ENCODE assay signal across 8 cellular contexts in the genomic region with DNA sequence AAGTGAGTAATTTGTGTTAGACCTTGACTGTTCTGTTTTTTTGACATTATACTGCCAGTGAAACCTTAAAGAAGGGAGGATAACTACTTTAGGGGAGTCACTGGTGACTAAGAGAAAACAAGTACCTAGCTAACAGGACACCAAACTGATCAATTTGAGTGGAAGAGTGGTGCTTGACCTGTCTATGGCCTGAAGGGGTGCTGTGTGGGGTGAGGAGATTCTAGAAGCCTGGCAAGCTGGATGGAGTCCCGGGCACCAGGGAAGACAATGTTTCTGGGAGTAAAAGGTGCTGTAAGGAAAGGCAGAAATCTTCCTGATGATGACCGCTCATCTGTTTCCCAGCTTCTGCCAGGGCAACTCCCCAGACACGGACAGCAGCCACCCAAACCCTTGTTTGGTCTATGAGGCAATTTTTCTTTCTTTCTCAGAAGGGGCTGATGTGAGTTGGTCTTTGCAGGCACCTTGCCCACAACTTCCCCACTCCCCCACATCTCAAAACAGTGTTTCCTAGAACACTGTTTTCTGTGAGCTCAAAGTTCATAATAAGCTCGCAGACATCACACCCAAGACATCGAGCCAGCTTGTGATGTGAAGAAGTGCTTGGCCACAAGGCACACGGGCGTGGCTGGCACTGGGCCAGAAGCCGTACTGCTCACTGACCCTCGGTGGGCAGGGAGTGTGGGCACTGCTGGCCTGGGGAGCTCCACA.
DNase-seq lines count a peak whose midpoint lies in the region; FAIRE-seq lines count a peak whose summit lies in the region.

No MANE protein-coding gene starts in this region.

- H3K4me3 Mint-ChIP-seq in activated T-cell treated with anti-CD3 and anti-CD28 coated beads, Interleukin-2, amount 50 U/mL, for 24 hours = peak overlapping the region; percentile 77

- peak; percentile 69 for DNase-seq in activated effector memory CD4-positive, alpha-beta T cell treated with anti-CD3 and anti-CD28 coated beads, Interleukin-2, amount 50 U/mL, for 16 hours
- no peak for DNase-seq in activated effector memory CD4-positive, alpha-beta T cell treated with Interleukin-2 at 50 U/mL for 16 hours
- peak; percentile 67 for DNase-seq in activated T-cell treated with anti-CD3 and anti-CD28 coated beads, Interleukin-2, amount 50 U/mL, for 24 hours
- DNase-seq in kidney tubule cell (ENCODE audit: low spot score) (peak; percentile 7), urothelium cell line (ENCODE audit: low spot score) (peak; percentile 38), D341Med (ENCODE audit: low spot score) (no peak), cortex of kidney (lab: John Stamatoyannopoulos, UW) (no peak), NCI-H524 treated with DMSO at 0.1 percent for 48 hours (lab: John Stamatoyannopoulos, UW) (no peak)

- peak; percentile 77 for FAIRE-seq in urothelium cell line (lab: Jason Lieb, UNC)

- H3K36me3 Mint-ChIP-seq in activated T-cell treated with anti-CD3 and anti-CD28 coated beads, Interleukin-2, amount 50 U/mL, for 24 hours (ENCODE audit: low read depth) = peaks cover 5% of the 10 kb centered on the region

- peaks cover 96% of the 10 kb centered on the region for H3K4me1 Mint-ChIP-seq in activated T-cell treated with anti-CD3 and anti-CD28 coated beads, Interleukin-2, amount 50 U/mL, for 24 hours (ENCODE audit: low read depth)

- peak overlapping the region; percentile 96 for H3K27ac Mint-ChIP-seq in activated T-cell treated with anti-CD3 and anti-CD28 coated beads, Interleukin-2, amount 50 U/mL, for 24 hours

- H3K27me3 Mint-ChIP-seq in activated T-cell treated with anti-CD3 and anti-CD28 coated beads, Interleukin-2, amount 50 U/mL, for 24 hours = no peaks in the 10 kb centered on the region

- H3K9me3 Mint-ChIP-seq in activated T-cell treated with anti-CD3 and anti-CD28 coated beads, Interleukin-2, amount 50 U/mL, for 24 hours = no peaks in the 10 kb centered on the region

Comparison
In these comparisons a context has a peak if more than half of its experiments do, and no peak if none do; other contexts are left out.
1. DNase-seq: peak in activated effector memory CD4-positive, alpha-beta T cell treated with anti-CD3 and anti-CD28 coated beads, Interleukin-2, amount 50 U/mL, for 16 hours (single experiment), activated T-cell treated with anti-CD3 and anti-CD28 coated beads, Interleukin-2, amount 50 U/mL, for 24 hours (single experiment), kidney tubule cell (single experiment) and urothelium cell line (single experiment); none in activated effector memory CD4-positive, alpha-beta T cell treated with Interleukin-2 at 50 U/mL for 16 hours (single experiment), D341Med (single experiment), cortex of kidney (single experiment) and NCI-H524 treated with DMSO at 0.1 percent for 48 hours (single experiment).